9 cellular contexts compared by ENCODE assay signal in the genomic region with DNA sequence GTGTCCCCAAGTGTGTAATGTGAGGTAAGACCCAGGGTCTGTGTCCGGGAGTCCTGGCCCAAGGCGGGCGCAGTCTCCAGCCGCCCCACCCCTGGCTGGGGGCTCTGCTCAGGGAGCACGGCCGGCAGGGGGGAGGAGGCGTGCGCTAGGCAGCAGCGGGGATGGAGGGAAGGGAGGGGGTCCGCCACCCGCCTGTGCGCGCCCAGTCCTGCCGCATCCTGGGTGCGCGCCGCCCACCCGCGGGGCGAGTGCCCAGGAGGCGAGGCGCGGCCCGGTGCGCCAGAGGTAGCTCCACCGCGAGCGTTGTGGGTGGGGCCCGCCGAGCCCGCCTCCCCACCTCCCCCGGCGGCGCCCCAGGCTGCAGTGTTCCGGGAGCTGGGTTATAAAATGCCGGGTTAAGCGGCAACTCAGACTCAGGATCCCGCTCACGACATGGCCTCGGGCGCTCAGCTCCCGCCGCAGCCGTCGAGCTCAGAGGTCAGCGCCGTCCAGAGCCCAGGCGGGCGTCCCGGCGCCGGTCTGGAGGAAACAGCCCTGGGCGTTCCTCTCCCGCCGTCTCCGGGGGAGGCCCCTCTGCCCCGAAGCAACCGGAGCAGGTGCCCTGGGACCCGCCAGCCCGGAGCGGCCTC. TPM values are rescaled to one million over a fixed set of nuclear protein-coding genes. Genes with fewer than 3 reads are reported as not detected.
DNase-seq lines count a peak whose midpoint lies in the region; ATAC-seq lines count a peak whose summit lies in the region.
"Had no signal": no experiment of that assay in that cellular context is flagged by ENCODE, and none has a peak within 500 bp of the region (broad histone marks: within the 10 kb centered on the region; RNA-seq: fewer than 3 reads in every experiment).

Gene CCNI2 (plus strand): TSS at position 363 of the 629 bp plus-strand sequence. CDS start 70 bp downstream, at position 433.

- no peaks in the 10 kb centered on the region for H3K27me3 ChIP-seq in effector memory CD4-positive, alpha-beta T cell (replicated peaks; ENCODE audit: control insufficient read depth, insufficient read depth, low read length, poor library complexity, severe bottlenecking)
- no peaks in the 10 kb centered on the region for H3K27me3 ChIP-seq in naive thymus-derived CD4-positive, alpha-beta T cell (ENCODE audit: control insufficient read depth in 2 of 2, insufficient read depth in 2 of 2, low read length in 2 of 2)

- peaks cover 0 to 14% (median 0%) of the 10 kb centered on the region in 5 donors for H3K36me3 Mint-ChIP-seq in naive thymus-derived CD4-positive, alpha-beta T cell
- H3K36me3 Mint-ChIP-seq in stimulated activated naive CD8-positive, alpha-beta T cell treated with anti-CD3 and anti-CD28 coated beads, Interleukin-15, Interleukin-2, amounts not matched to agents 100 ng/mL and 50 ng/mL, for 24 hours (ENCODE audit: low read depth), result no peaks in the 10 kb centered on the region

- H3K4me1 Mint-ChIP-seq in naive thymus-derived CD4-positive, alpha-beta T cell, result peaks cover 0 to 42% (median 6%) of the 10 kb centered on the region in 7 donors
- peaks cover 24% of the 10 kb centered on the region for H3K4me1 Mint-ChIP-seq in stimulated activated naive CD8-positive, alpha-beta T cell treated with anti-CD3 and anti-CD28 coated beads, Interleukin-15, Interleukin-2, amounts not matched to agents 100 ng/mL and 50 ng/mL, for 24 hours (ENCODE audit: low read depth)

- no peaks in the 10 kb centered on the region for H3K9me3 ChIP-seq in effector memory CD4-positive, alpha-beta T cell (ENCODE audit: control insufficient read depth, low read length)
- H3K9me3 ChIP-seq in naive thymus-derived CD4-positive, alpha-beta T cell (ENCODE audit: control insufficient read depth in 2 of 3, low read length in 3 of 3), result no peaks in the 10 kb centered on the region

- CTCF ChIA-PET in naive thymus-derived CD4-positive, alpha-beta T cell (lab: Charles Lee), result interaction anchor here (0.9 to 1.1 kb wide), 2 partner anchors 9 to 17 kb away, joined by 3 to 4 read pairs; no protein-coding TSS in a partner anchor

- peak within 1 kb of the TSS; percentile 45 to 84 (median 73) for H3K27ac Mint-ChIP-seq in naive thymus-derived CD4-positive, alpha-beta T cell
- no peak within 1 kb of the TSS for H3K27ac Mint-ChIP-seq in stimulated activated naive CD8-positive, alpha-beta T cell treated with anti-CD3 and anti-CD28 coated beads, Interleukin-15, Interleukin-2, amounts not matched to agents 100 ng/mL and 50 ng/mL, for 24 hours

- peaks cover 4% of the 10 kb centered on the region for H3K36me3 ChIP-seq in effector memory CD4-positive, alpha-beta T cell (ENCODE audit: control insufficient read depth, insufficient read depth, low read length)
- H3K36me3 ChIP-seq in naive thymus-derived CD4-positive, alpha-beta T cell (ENCODE audit: control insufficient read depth in 2 of 3, insufficient read depth in 3 of 3, low read length in 3 of 3), result peaks cover 0 to 7% (median 0%) of the 10 kb centered on the region in 3 experiments

- peak; percentile 32 to 50 for DNase-seq in activated CD4-positive, alpha-beta T cell treated with anti-CD3 and anti-CD28 coated beads, Interleukin-2, amount 50 U/mL, for 24 hours (ENCODE audit: low read depth in 1 of 2, low spot score in 1 of 2)
- DNase-seq in effector memory CD4-positive, alpha-beta T cell, result peak; percentile 51 to 62 (median 61)
- peak; percentile 46 to 73 (median 68) for DNase-seq in naive thymus-derived CD4-positive, alpha-beta T cell
- DNase-seq in NCI-H2227 treated with DMSO at 0.1 percent for 48 hours (lab: John Stamatoyannopoulos, UW) (no peak), amniotic stem cell (lab: John Stamatoyannopoulos, UW) (no peak)

- intact Hi-C loops in naive thymus-derived CD4-positive, alpha-beta T cell (cut with micrococcal nuclease), result loop anchor here (1.0 to 5.0 kb wide), 3 partner anchors 10 to 1255 kb away; partner anchors contain the start of genes KIF3A (in 2 of the 2) and VDAC1 (in 1 of the 2)

- H3K27ac ChIP-seq in effector memory CD4-positive, alpha-beta T cell (ENCODE audit: insufficient read depth, low read length, poor library complexity, severe bottlenecking), result peak within 1 kb of the TSS; percentile 73
- H3K27ac ChIP-seq in naive thymus-derived CD4-positive, alpha-beta T cell (ENCODE audit: low read depth, low read length), result peak within 1 kb of the TSS; percentile 56

- H3K4me1 ChIP-seq in effector memory CD4-positive, alpha-beta T cell (ENCODE audit: control insufficient read depth, insufficient read depth, low read length, poor library complexity, severe bottlenecking), result peaks cover 7% of the 10 kb centered on the region
- H3K4me1 ChIP-seq in naive thymus-derived CD4-positive, alpha-beta T cell (ENCODE audit: control insufficient read depth in 2 of 2, insufficient read depth in 2 of 2, low read length in 2 of 2), result peaks cover 0 to 4% of the 10 kb centered on the region in 2 donors

- peak; percentile 53 for ATAC-seq in HG02852 (IDR thresholded peaks at IDR 0.05; ENCODE audit: unreplicated experiment)
- ATAC-seq in naive thymus-derived CD4-positive, alpha-beta T cell, result peak; percentile 87

- POLR2A ChIA-PET in naive thymus-derived CD4-positive, alpha-beta T cell (lab: Charles Lee), result interaction anchor here (0.7 to 2.7 kb wide), 10 partner anchors 9 to 304 kb away, joined by 3 to 48 read pairs (median 4); partner anchors contain the start of genes AFF4, HSPA4, KIF3A and RAD50

- H3K27me3 Mint-ChIP-seq in naive thymus-derived CD4-positive, alpha-beta T cell, result peaks cover 0 to 18% (median 6%) of the 10 kb centered on the region in 5 donors
- peaks cover 18% of the 10 kb centered on the region for H3K27me3 Mint-ChIP-seq in stimulated activated naive CD8-positive, alpha-beta T cell treated with anti-CD3 and anti-CD28 coated beads, Interleukin-15, Interleukin-2, amounts not matched to agents 100 ng/mL and 50 ng/mL, for 24 hours

- H3K4me3 Mint-ChIP-seq in naive thymus-derived CD4-positive, alpha-beta T cell, result peak within 1 kb of the TSS; percentile 66 to 89 (median 80)
- H3K4me3 Mint-ChIP-seq in stimulated activated naive CD8-positive, alpha-beta T cell treated with anti-CD3 and anti-CD28 coated beads, Interleukin-15, Interleukin-2, amounts not matched to agents 100 ng/mL and 50 ng/mL, for 24 hours, result peak within 1 kb of the TSS; percentile 71

- peaks cover 0 to 3% (median 0%) of the 10 kb centered on the region in 11 donors for H3K9me3 Mint-ChIP-seq in naive thymus-derived CD4-positive, alpha-beta T cell
- no peaks in the 10 kb centered on the region for H3K9me3 Mint-ChIP-seq in stimulated activated naive CD8-positive, alpha-beta T cell treated with anti-CD3 and anti-CD28 coated beads, Interleukin-15, Interleukin-2, amounts not matched to agents 100 ng/mL and 50 ng/mL, for 24 hours

- peak within 1 kb of the TSS; percentile 61; the same call in 1 of the 2 replicates for H3K4me3 ChIP-seq in GM08714 (ENCODE audit: low read length)
- H3K4me3 ChIP-seq in effector memory CD4-positive, alpha-beta T cell (ENCODE audit: insufficient read depth, low read depth, low read length, poor library complexity, severe bottlenecking), result peak within 1 kb of the TSS; percentile 70
- peak within 1 kb of the TSS; percentile 49 for H3K4me3 ChIP-seq in naive thymus-derived CD4-positive, alpha-beta T cell (ENCODE audit: low read length)

RNA-seq across cellular contexts. Expression of gene CCNI2, which starts in this region (rescaled TPM):
- 10 to 100 TPM in 2 of 5 experiments, 1 to 10 TPM in 3; 3.5 to 44.9 (median 8.4) TPM for total RNA-seq in naive thymus-derived CD4-positive, alpha-beta T cell
- polyA plus RNA-seq in naive thymus-derived CD4-positive, alpha-beta T cell, result 1 to 10 TPM; 2.4 to 5.0 TPM
- total RNA-seq: SK-MEL-5 had no signal

Comparison
In these comparisons a context has a peak if more than half of its experiments do, and no peak if none do; other contexts are left out.
1. DNase-seq: peak in activated CD4-positive, alpha-beta T cell treated with anti-CD3 and anti-CD28 coated beads, Interleukin-2, amount 50 U/mL, for 24 hours (2 of 2), effector memory CD4-positive, alpha-beta T cell (3 of 3) and naive thymus-derived CD4-positive, alpha-beta T cell (9 of 9); none in NCI-H2227 treated with DMSO at 0.1 percent for 48 hours (single experiment) and amniotic stem cell (single experiment).
2. Peak in every context shown above with its lines, with median percentiles within 50 percentile points of each other: H3K4me3 ChIP-seq.